Comparison of ENCODE assay signal across 18 cellular contexts in the genomic region with DNA sequence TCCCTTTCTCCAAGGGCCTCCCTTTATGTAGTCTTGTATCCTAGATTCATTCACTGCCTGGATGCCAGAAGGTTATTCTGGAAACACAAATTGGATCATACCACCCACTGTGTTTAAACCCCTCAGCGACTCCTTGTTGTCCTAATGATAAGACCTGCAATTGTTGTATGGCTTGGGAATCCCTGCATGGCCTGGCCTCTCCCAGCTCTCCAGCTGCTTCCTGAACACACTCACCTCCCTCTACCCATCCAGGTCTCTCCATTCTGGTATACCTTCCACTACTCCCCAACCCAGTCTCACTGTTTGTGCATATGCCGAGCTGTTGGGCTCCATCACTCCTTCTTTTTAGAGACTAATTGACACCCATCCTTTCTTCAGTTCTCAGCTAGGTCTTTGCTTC.
"Had no signal": no experiment of that assay in that cellular context is flagged by ENCODE, and none has a peak within 500 bp of the region (broad histone marks: within the 10 kb centered on the region; RNA-seq: fewer than 3 reads in every experiment).

No MANE protein-coding gene starts in this region.

- H3K9me3 ChIP-seq: adrenal gland, ovary, psoas muscle, suprapubic skin, transverse colon, vagina had no signal

- H3K27me3 ChIP-seq: adrenal gland, ovary, vagina had no signal

- H3K36me3 ChIP-seq: adrenal gland, left ventricle myocardium inferior, ovary, suprapubic skin, transverse colon, vagina had no signal

- H3K4me1 ChIP-seq: adrenal gland, psoas muscle, suprapubic skin, transverse colon, vagina had no signal

- DNase-seq: activated CD4-positive, alpha-beta T cell treated with anti-CD3 and anti-CD28 coated beads, Interleukin-2, amount 50 U/mL, for 4 hours; activated gamma-delta T cell treated with Interleukin-2 at 50 U/mL for 16 hours; activated T-cell treated with anti-CD3 and anti-CD28 coated beads for 4 hours; adrenal gland; cerebellar nuclear complex; effector CD8-positive, alpha-beta T cell; immature natural killer cell; kidney glomerular epithelial cell; left ventricle myocardium inferior; mammary epithelial cell; ovary; psoas muscle; right cardiac atrium; stimulated activated naive CD8-positive, alpha-beta T cell treated with anti-CD3 and anti-CD28 coated beads, Interleukin-15, amount 100 ng/mL, for 72 hours; transverse colon had no signal

- H3K4me3 ChIP-seq: adrenal gland, left ventricle myocardium inferior, ovary, psoas muscle, skin epidermis, suprapubic skin, transverse colon, vagina had no signal
